Comparison of ENCODE assay signal across 8 cellular contexts in genomic region chr16:47461598-47462266, GRCh38. TPM values are rescaled to one million over a fixed set of nuclear protein-coding genes. Genes with fewer than 3 reads are reported as not detected.
DNase-seq lines count a peak whose midpoint lies in the region; ATAC-seq and TF ChIP-seq lines count a peak whose summit lies in the region.

No MANE protein-coding gene starts in this region.

- no peak for TF ChIP-seq POLR2A in breast epithelium (IDR thresholded peaks at IDR 0.05)

- DNase-seq in activated CD8-positive, alpha-beta memory T cell treated with anti-CD3 and anti-CD28 coated beads for 24 hours, result peak; percentile 58
- DNase-seq in activated CD8-positive, alpha-beta memory T cell treated with anti-CD3 and anti-CD28 coated beads, Interleukin-2, amount 50 U/mL, for 4 hours, result no peak
- DNase-seq in OCI-M1 (lab: John Stamatoyannopoulos, UW), result peak; percentile 86
- DNase-seq in breast epithelium (ENCODE audit: low spot score in 2 of 2), result no peak
- DNase-seq in inferior parietal cortex (ENCODE audit: extremely low spot score), result peak; percentile 70
- peak; percentile 15 for DNase-seq in smooth muscle cell of the brain vasculature (ENCODE audit: low read depth, low spot score)
- no peak for DNase-seq in activated effector memory CD4-positive, alpha-beta T cell treated with Interleukin-2 at 50 U/mL for 16 hours

- peak overlapping the region; percentile 95 to 96 for H3K27ac ChIP-seq in breast epithelium

- H3K36me3 ChIP-seq in breast epithelium, result no peaks in the 10 kb centered on the region

- H3K27me3 ChIP-seq in breast epithelium, result no peaks in the 10 kb centered on the region

- peaks cover 4 to 23% of the 10 kb centered on the region in 2 donors for H3K4me1 ChIP-seq in breast epithelium

- H3K9me3 ChIP-seq in breast epithelium, result no peaks in the 10 kb centered on the region

- H3K4me3 ChIP-seq in breast epithelium, result peak overlapping the region; percentile 79 to 92 (median 89)

- TF ChIP-seq CTCF in breast epithelium (IDR thresholded peaks at IDR 0.05), result peak in 1 of 3 donors; percentile 8

- intact Hi-C loops in breast epithelium (cut with DNase I; ENCODE audit: low total_unique reads), result no loop called here

- peak; percentile 19 for ATAC-seq in HG02642 (IDR thresholded peaks at IDR 0.05; ENCODE audit: poor library complexity, unreplicated experiment)

RNA-seq across cellular contexts. Expression of gene PHKB, which starts 0.6 kb away (rescaled TPM):
- 100 to 1,000 TPM in 1 of 3 donors, 10 to 100 TPM in 2; 77.9 to 111 (median 78.3) TPM for total RNA-seq in breast epithelium

RNA-seq across cellular contexts. Expression of gene ITFG1, which starts 0.9 kb away (rescaled TPM):
- total RNA-seq in breast epithelium, result 10 to 100 TPM; 42.3 to 55.2 (median 53.4) TPM

Comparison
In these comparisons a context has a peak if more than half of its experiments do, and no peak if none do; other contexts are left out.
1. DNase-seq: peak in activated CD8-positive, alpha-beta memory T cell treated with anti-CD3 and anti-CD28 coated beads for 24 hours (single experiment), OCI-M1 (single experiment), inferior parietal cortex (single experiment) and smooth muscle cell of the brain vasculature (single experiment); none in activated CD8-positive, alpha-beta memory T cell treated with anti-CD3 and anti-CD28 coated beads, Interleukin-2, amount 50 U/mL, for 4 hours (single experiment), breast epithelium (0 of 2) and activated effector memory CD4-positive, alpha-beta T cell treated with Interleukin-2 at 50 U/mL for 16 hours (single experiment).